1 cellular context compared by ENCODE assay signal in genomic region chr14:73426877-73427276, GRCh38.
TF ChIP-seq lines count a peak whose summit lies in the region.

No MANE protein-coding gene starts in this region.

TF ChIP-seq in IMR-90, 13 proteins besides CTCF, POLR2A, EP300 and RAD21 (continued from another document):
- TF ChIP-seq CHD1 (IDR thresholded peaks at IDR 0.05; ENCODE audit: low read depth, low read length), result no peak
- no peak for TF ChIP-seq FOS (IDR thresholded peaks at IDR 0.05; ENCODE audit: low read depth, low read length)
- TF ChIP-seq MXI1 (IDR thresholded peaks at IDR 0.05; ENCODE audit: borderline replicate concordance, low read depth, low read length), result no peak
- TF ChIP-seq NFE2L2 (IDR thresholded peaks at IDR 0.05; ENCODE audit: low read depth, low read length), result no peak
